ENCODE assay signal across 17 cellular contexts in genomic region chr2:33670392-33670937, GRCh38.
A peak's percentile ranks its signal among the peaks of the same experiment; 100 is the strongest.
DNase-seq lines count a peak whose midpoint lies in the region; ATAC-seq, FAIRE-seq and TF ChIP-seq lines count a peak whose summit lies in the region.
"Had no signal": no experiment of that assay in that cellular context is flagged by ENCODE, and none has a peak within 500 bp of the region (broad histone marks: within the 10 kb centered on the region; RNA-seq: fewer than 3 reads in every experiment).

No MANE protein-coding gene starts in this region.

- H3K4me2 ChIP-seq in HepG2 (ENCODE audit: low read depth, low read length) (no peak overlapping the region), OCI-LY1 (ENCODE audit: low read length) (no peak overlapping the region)

- no peak for FAIRE-seq in HepG2 (lab: Jason Lieb, UNC)
- FAIRE-seq in urothelium cell line (lab: Jason Lieb, UNC), result no peak

- H4K20me1 ChIP-seq in HepG2 (ENCODE audit: insufficient read depth, low read length) (no peaks in the 10 kb centered on the region), OCI-LY1 (ENCODE audit: insufficient read depth, low read length) (no peaks in the 10 kb centered on the region)

- 32% methylated on average over 4 of the region's 4 CpGs for WGBS in HepG2 (ENCODE audit: low lambda C conversion rate)
- WGBS in right lobe of liver (ENCODE audit: insufficient coverage, low coverage, low lambda C conversion rate, missing lambda C conversion rate), result 70% methylated on average over 3 of the region's 4 CpGs

- H2AFZ ChIP-seq in HepG2 (ENCODE audit: low read length) (no peak overlapping the region), OCI-LY1 (ENCODE audit: low read length) (no peak overlapping the region)

- ATAC-seq in HepG2 (peak; percentile 92), right lobe of liver (no peak)
- ATAC-seq: activated CD8-positive, alpha-beta T cell treated with anti-CD3 and anti-CD28 coated beads, Interleukin-2, amount 10 ng/mL, durations not matched to agents 7 days and 5 days; stimulated activated effector memory CD8-positive, alpha-beta T cell treated with anti-CD3 and anti-CD28 coated beads, Interleukin-12 subunit alpha, Interleukin-12 subunit beta, amount 100 ng/mL, for 72 hours; upper lobe of right lung had no signal

- H3K9ac ChIP-seq in HepG2 (ENCODE audit: insufficient read depth, low read depth, low read length), result no peak overlapping the region
- H3K9ac ChIP-seq in OCI-LY1 (ENCODE audit: low read length), result no peak overlapping the region

- H3K27me3 Mint-ChIP-seq in endothelial cell (ENCODE audit: unreplicated experiment), result peaks cover 3% of the 10 kb centered on the region
- H3K27me3 Mint-ChIP-seq in activated naive CD8-positive, alpha-beta T cell treated with anti-CD3 and anti-CD28 coated beads for 36 hours, result peaks cover 10% of the 10 kb centered on the region

- TF ChIP-seq EP300 in HepG2 (IDR thresholded peaks at IDR 0.05; ENCODE audit: low read depth in 2 of 2, low read length in 2 of 2), result no peak
- no peak for TF ChIP-seq EP300 in HepG2 (CRISPR knock-in tag; IDR thresholded peaks at IDR 0.05; ENCODE audit: borderline replicate concordance)

- H3F3A ChIP-seq in OCI-LY1 (ENCODE audit: insufficient read depth, low read length), result no peaks in the 10 kb centered on the region

- H3K9me3 ChIP-seq in HepG2 (ENCODE audit: low read length) (peaks cover 5% of the 10 kb centered on the region; the same call in 1 of the 2 replicates), right lobe of liver (no peaks in the 10 kb centered on the region), OCI-LY1 (ENCODE audit: low read length) (peaks cover under 1% of the 10 kb centered on the region)
- H3K9me3 ChIP-seq: upper lobe of right lung had no signal

- H3K4me3 ChIP-seq in HepG2 (replicated peaks in 1 of 3; ENCODE audit: insufficient read depth in 1 of 3, low read depth in 2 of 3, low read length in 3 of 3) (no peak overlapping the region), right lobe of liver (no peak overlapping the region), OCI-LY1 (ENCODE audit: low read depth, low read length, poor library complexity, severe bottlenecking) (no peak overlapping the region)
- H3K4me3 ChIP-seq: upper lobe of right lung had no signal

- H3K27ac ChIP-seq in HepG2 (ENCODE audit: extremely low read length, insufficient read depth, low read length), result no peak overlapping the region
- no peak overlapping the region for H3K27ac ChIP-seq in right lobe of liver
- H3K27ac ChIP-seq in OCI-LY1 (ENCODE audit: low read depth, low read length, poor library complexity, severe bottlenecking), result no peak overlapping the region
- H3K27ac ChIP-seq: upper lobe of right lung had no signal

- DNase-seq in HepG2 (ENCODE audit: low spot score), result no peak
- no peak for DNase-seq in right lobe of liver
- no peak for DNase-seq in endothelial cell (ENCODE audit: low spot score)
- DNase-seq in urothelium cell line (ENCODE audit: low spot score), result peak; percentile 35
- no peak for DNase-seq in activated T-cell treated with anti-CD3 and anti-CD28 coated beads for 4 hours
- DNase-seq in CD1c-positive myeloid dendritic cell (ENCODE audit: extremely low spot score), result no peak
- DNase-seq in activated naive CD8-positive, alpha-beta T cell treated with anti-CD3 and anti-CD28 coated beads for 36 hours, result no peak
- DNase-seq: activated CD8-positive, alpha-beta T cell treated with anti-CD3 and anti-CD28 coated beads, Interleukin-2, amount 10 ng/mL, durations not matched to agents 7 days and 5 days; activated effector memory CD4-positive, alpha-beta T cell treated with anti-CD3 and anti-CD28 coated beads, Interleukin-2, amount 50 U/mL, for 16 hours; effector CD8-positive, alpha-beta T cell; NCI-H226; retina; Right ventricle myocardium superior; stimulated activated CD4-positive, alpha-beta T cell treated with anti-CD3 and anti-CD28 coated beads, Interleukin-4, amount 100 ng/mL, for 24 hours; upper lobe of right lung had no signal

- H3K36me3 Mint-ChIP-seq in endothelial cell (ENCODE audit: low read depth, unreplicated experiment), result no peaks in the 10 kb centered on the region
- H3K36me3 Mint-ChIP-seq in activated naive CD8-positive, alpha-beta T cell treated with anti-CD3 and anti-CD28 coated beads for 36 hours, result no peaks in the 10 kb centered on the region
- H3K36me3 Mint-ChIP-seq: stimulated activated effector memory CD8-positive, alpha-beta T cell treated with anti-CD3 and anti-CD28 coated beads, Interleukin-12 subunit alpha, Interleukin-12 subunit beta, amount 100 ng/mL, for 72 hours had no signal

- H3K4me3 Mint-ChIP-seq in endothelial cell (ENCODE audit: unreplicated experiment), result no peak overlapping the region
- no peak overlapping the region for H3K4me3 Mint-ChIP-seq in activated naive CD8-positive, alpha-beta T cell treated with anti-CD3 and anti-CD28 coated beads for 36 hours
- H3K4me3 Mint-ChIP-seq: activated CD8-positive, alpha-beta T cell treated with anti-CD3 and anti-CD28 coated beads, Interleukin-2, amount 10 ng/mL, durations not matched to agents 7 days and 5 days; stimulated activated effector memory CD8-positive, alpha-beta T cell treated with anti-CD3 and anti-CD28 coated beads, Interleukin-12 subunit alpha, Interleukin-12 subunit beta, amount 100 ng/mL, for 72 hours had no signal

- CTCF ChIA-PET in HepG2 (lab: Yijun Ruan, JAX; ENCODE audit: low intra/inter-chr PET ratio, low total read pairs), result no interaction called here

- TF ChIP-seq POLR2A in HepG2 (IDR thresholded peaks at IDR 0.05; ENCODE audit: insufficient read depth in 1 of 2, low read depth in 2 of 2, low read length in 2 of 2) (no peak), right lobe of liver (IDR thresholded peaks at IDR 0.05) (no peak)

- no TSS peak for BruUV-seq in HepG2 (replicated peaks; lab: Mats Ljungman, UMichigan)

- no peaks in the 10 kb centered on the region for H3K9me3 Mint-ChIP-seq in endothelial cell (ENCODE audit: unreplicated experiment)
- H3K9me3 Mint-ChIP-seq in activated naive CD8-positive, alpha-beta T cell treated with anti-CD3 and anti-CD28 coated beads for 36 hours, result peaks cover 5% of the 10 kb centered on the region
- H3K9me3 Mint-ChIP-seq: stimulated activated effector memory CD8-positive, alpha-beta T cell treated with anti-CD3 and anti-CD28 coated beads, Interleukin-12 subunit alpha, Interleukin-12 subunit beta, amount 100 ng/mL, for 72 hours had no signal

- H3K4me1 Mint-ChIP-seq in endothelial cell (ENCODE audit: unreplicated experiment), result no peaks in the 10 kb centered on the region
- H3K4me1 Mint-ChIP-seq in activated naive CD8-positive, alpha-beta T cell treated with anti-CD3 and anti-CD28 coated beads for 36 hours, result no peaks in the 10 kb centered on the region
- H3K4me1 Mint-ChIP-seq: stimulated activated effector memory CD8-positive, alpha-beta T cell treated with anti-CD3 and anti-CD28 coated beads, Interleukin-12 subunit alpha, Interleukin-12 subunit beta, amount 100 ng/mL, for 72 hours had no signal

- intact Hi-C loops in HepG2 (cut with micrococcal nuclease; ENCODE audit: unreplicated experiment) (no loop called here), right lobe of liver (cut with DNase I) (no loop called here)

- H3K36me3 ChIP-seq in HepG2 (replicated peaks in 1 of 2; ENCODE audit: control insufficient read depth in 1 of 2, insufficient read depth in 2 of 2, low read length in 2 of 2), result no peaks in the 10 kb centered on the region
- no peaks in the 10 kb centered on the region for H3K36me3 ChIP-seq in right lobe of liver
- H3K36me3 ChIP-seq in OCI-LY1 (ENCODE audit: insufficient read depth, low read length), result no peaks in the 10 kb centered on the region
- H3K36me3 ChIP-seq: upper lobe of right lung had no signal

- H3K79me2 ChIP-seq in HepG2 (ENCODE audit: insufficient read depth, low read length), result no peaks in the 10 kb centered on the region
- H3K79me2 ChIP-seq in OCI-LY1 (ENCODE audit: insufficient read depth, low read length), result no peaks in the 10 kb centered on the region

- in situ Hi-C loops in HepG2 (cut with HindIII; ENCODE audit: extremely low pct_ligation_motif_present, low pct_unique_long_range_greater_than_20kb), result no loop called here

- TF ChIP-seq RAD21 in HepG2 (CRISPR knock-in tag; IDR thresholded peaks at IDR 0.05), result no peak

- H3K27me3 ChIP-seq in HepG2 (ENCODE audit: control insufficient read depth in 1 of 2, insufficient read depth in 2 of 2, low read length in 2 of 2) (no peaks in the 10 kb centered on the region), right lobe of liver (no peaks in the 10 kb centered on the region), OCI-LY1 (ENCODE audit: insufficient read depth, low read length) (no peaks in the 10 kb centered on the region)
- H3K27me3 ChIP-seq: upper lobe of right lung had no signal

- H3K27ac Mint-ChIP-seq in endothelial cell (ENCODE audit: unreplicated experiment), result no peak overlapping the region
- no peak overlapping the region for H3K27ac Mint-ChIP-seq in activated naive CD8-positive, alpha-beta T cell treated with anti-CD3 and anti-CD28 coated beads for 36 hours
- H3K27ac Mint-ChIP-seq: activated CD8-positive, alpha-beta T cell treated with anti-CD3 and anti-CD28 coated beads, Interleukin-2, amount 10 ng/mL, durations not matched to agents 7 days and 5 days; stimulated activated effector memory CD8-positive, alpha-beta T cell treated with anti-CD3 and anti-CD28 coated beads, Interleukin-12 subunit alpha, Interleukin-12 subunit beta, amount 100 ng/mL, for 72 hours had no signal

- H3K4me1 ChIP-seq in HepG2 (ENCODE audit: insufficient read depth, low read length), result no peaks in the 10 kb centered on the region
- H3K4me1 ChIP-seq in right lobe of liver, result peaks cover 0 to 6% (median 0%) of the 10 kb centered on the region in 4 donors
- no peaks in the 10 kb centered on the region for H3K4me1 ChIP-seq in OCI-LY1 (ENCODE audit: insufficient read depth, low read length, severe bottlenecking)
- H3K4me1 ChIP-seq: upper lobe of right lung had no signal

- TF ChIP-seq CTCF in HepG2 (CRISPR knock-in tag; IDR thresholded peaks at IDR 0.05) (0 out of 2 replicates have a peak, but pooled peaks have one; percentile 6), right lobe of liver (IDR thresholded peaks at IDR 0.05) (no peak), OCI-LY1 (IDR thresholded peaks at IDR 0.05; ENCODE audit: low read length) (peak; percentile 18; the same call in 1 of the 2 replicates), endothelial cell (IDR thresholded peaks at IDR 0.05; ENCODE audit: unreplicated experiment) (peak; percentile 25)

- H3K9me2 ChIP-seq in OCI-LY1 (ENCODE audit: low read depth, low read length), result no peaks in the 10 kb centered on the region

- POLR2A ChIA-PET in HepG2 (lab: Yijun Ruan, JAX), result no interaction called here

TF ChIP-seq in HepG2, 621 proteins besides CTCF, POLR2A, EP300 and RAD21 (continues in another document):
- no peak for TF ChIP-seq ZBTB38 (CRISPR knock-in tag; IDR thresholded peaks at IDR 0.05)
- no peak for TF ChIP-seq THAP11 (CRISPR knock-in tag; IDR thresholded peaks at IDR 0.05)

Comparison
In these comparisons a context has a peak if more than half of its experiments do, and no peak if none do; other contexts are left out.
1. CTCF ChIP-seq: peak in HepG2 (single experiment), OCI-LY1 (single experiment) and endothelial cell (single experiment); none in right lobe of liver (0 of 4).